Comparison of ENCODE assay signal across 8 cellular contexts in the genomic region with DNA sequence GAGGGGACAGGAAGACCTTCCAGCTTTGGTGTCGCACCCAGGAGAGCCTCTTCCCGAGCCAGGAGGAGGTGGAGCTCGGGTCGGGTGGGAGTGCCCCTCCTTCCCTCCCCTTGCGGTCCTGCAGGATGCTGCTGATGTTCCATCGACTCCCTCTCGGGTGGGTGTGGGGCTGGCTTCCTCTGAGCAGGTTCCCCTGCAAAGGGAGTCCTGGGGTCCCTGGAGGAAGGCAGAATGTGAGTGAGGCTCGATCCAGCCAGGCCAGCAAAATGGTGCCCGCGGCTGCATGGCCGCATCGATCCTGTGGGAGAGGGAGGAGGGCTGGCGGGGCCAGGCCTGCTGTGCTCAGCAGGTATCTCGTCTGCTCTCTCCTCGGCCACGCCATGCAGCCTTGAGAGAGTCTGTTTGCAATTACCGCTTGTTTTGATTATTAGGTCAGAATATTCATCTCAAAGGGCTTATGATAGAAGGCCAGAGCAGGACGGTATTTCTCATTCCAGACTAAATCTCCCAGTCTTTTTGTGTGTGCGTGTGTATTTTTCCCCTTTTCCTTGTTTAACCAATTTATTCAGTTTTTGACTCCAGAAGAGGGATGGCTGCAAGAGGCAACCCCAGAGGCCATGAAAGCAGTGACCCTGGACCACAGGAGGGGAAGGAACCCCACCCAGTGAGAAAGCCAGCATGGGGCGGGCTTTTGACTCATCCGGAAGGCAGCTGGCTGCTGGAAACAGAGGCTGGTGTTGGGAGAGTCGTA.
DNase-seq lines count a peak whose midpoint lies in the region; ATAC-seq and TF ChIP-seq lines count a peak whose summit lies in the region.

No MANE protein-coding gene starts in this region.

- no peak for TF ChIP-seq CTCF in A673 (conservative IDR thresholded peaks at IDR 0.05; ENCODE audit: low read depth, low read length)
- TF ChIP-seq CTCF in IMR-90 (conservative IDR thresholded peaks at IDR 0.05; ENCODE audit: low read depth, low read length) = no peak
- TF ChIP-seq CTCF in thyroid gland (IDR thresholded peaks at IDR 0.05) = no peak

- no peak overlapping the region for H3K4me3 ChIP-seq in A673 (ENCODE audit: low read depth, low read length, poor library complexity, severe bottlenecking)
- H3K4me3 ChIP-seq in IMR-90 (ENCODE audit: insufficient read depth, low read depth, low read length) = no peak overlapping the region
- peak overlapping the region in 1 of 2 experiments; percentile 9 for H3K4me3 ChIP-seq in mesenchymal stem cell (ENCODE audit: insufficient read depth in 1 of 2, low read depth in 1 of 2, low read length in 2 of 2)
- no peak overlapping the region for H3K4me3 ChIP-seq in thyroid gland (replicated peaks in 1 of 3)

- no peaks in the 10 kb centered on the region for H3K36me3 ChIP-seq in A673 (ENCODE audit: insufficient read depth, low read length, poor library complexity, severe bottlenecking)
- no peaks in the 10 kb centered on the region for H3K36me3 ChIP-seq in IMR-90 (ENCODE audit: control insufficient read depth, insufficient read depth, low read length)
- no peaks in the 10 kb centered on the region for H3K36me3 ChIP-seq in mesenchymal stem cell (ENCODE audit: control insufficient read depth in 1 of 2, insufficient read depth in 2 of 2, low read depth in 1 of 2, low read length in 2 of 2)
- no peaks in the 10 kb centered on the region for H3K36me3 ChIP-seq in thyroid gland

- H3K9me3 ChIP-seq in A673 (ENCODE audit: low read depth, low read length, poor library complexity, severe bottlenecking) = no peaks in the 10 kb centered on the region
- no peaks in the 10 kb centered on the region for H3K9me3 ChIP-seq in IMR-90 (ENCODE audit: control insufficient read depth, insufficient read depth, low read length)
- no peaks in the 10 kb centered on the region for H3K9me3 ChIP-seq in mesenchymal stem cell (ENCODE audit: control insufficient read depth, low read length)
- no peaks in the 10 kb centered on the region for H3K9me3 ChIP-seq in thyroid gland

- H2BK120ac ChIP-seq in IMR-90 (ENCODE audit: low read depth, low read length) (peak overlapping the region; percentile 52), mesenchymal stem cell (ENCODE audit: low read depth, low read length) (peak overlapping the region; percentile 84)

- H3K9me1 ChIP-seq in IMR-90 (ENCODE audit: insufficient read depth, low read length) = peaks cover 33% of the 10 kb centered on the region

- ATAC-seq in IMR-90 (ENCODE audit: low read depth) (peak; percentile 94), GM21576 (IDR thresholded peaks at IDR 0.05; ENCODE audit: unreplicated experiment) (no peak)

- POLR2A ChIA-PET in A673 (lab: Charles Lee; ENCODE audit: low non-redundant PET) (interaction anchor here (0.8 kb wide), 1 partner anchor 37 kb away, joined by 3 read pairs; no protein-coding TSS in a partner anchor), IMR-90 (lab: Charles Lee; ENCODE audit: unreplicated experiment) (no interaction called here)
- POLR2A ChIA-PET in activated CD4-positive, alpha-beta memory T cell treated with anti-CD3 and anti-CD28 coated beads for 36 hours (lab: Charles Lee) = no interaction called here

- no peaks in the 10 kb centered on the region for H3K4me1 Mint-ChIP-seq in activated CD4-positive, alpha-beta memory T cell treated with anti-CD3 and anti-CD28 coated beads for 36 hours (ENCODE audit: low read depth)

- H3K27me3 ChIP-seq in A673 (replicated peaks; ENCODE audit: insufficient read depth, low read depth, low read length, poor library complexity) (no peaks in the 10 kb centered on the region), IMR-90 (ENCODE audit: control insufficient read depth, insufficient read depth, low read length) (no peaks in the 10 kb centered on the region; the same call in 1 of the 2 replicates), mesenchymal stem cell (ENCODE audit: control insufficient read depth in 1 of 2, insufficient read depth in 1 of 2, low read length in 2 of 2) (peaks cover 0 to 6% of the 10 kb centered on the region in 2 experiments), thyroid gland (no peaks in the 10 kb centered on the region)

- peaks cover 6% of the 10 kb centered on the region; the same call in 1 of the 2 replicates for H4K20me1 ChIP-seq in IMR-90 (ENCODE audit: insufficient read depth, low read length)

- H3K4me2 ChIP-seq in IMR-90 (ENCODE audit: low read depth, low read length) = no peak overlapping the region
- peak overlapping the region; percentile 29 for H3K4me2 ChIP-seq in mesenchymal stem cell (ENCODE audit: low read length, poor library complexity, severe bottlenecking)

- peak overlapping the region; percentile 11 for H2AK9ac ChIP-seq in IMR-90 (replicated peaks; ENCODE audit: low read depth, low read length, poor library complexity)

- BruUV-seq in A673 (replicated peaks; lab: Mats Ljungman, UMichigan) = no TSS peak
- no TSS peak for BruUV-seq in IMR-90 (replicated peaks; lab: Mats Ljungman, UMichigan)

- in situ Hi-C loops in IMR-90 (cut with MboI; ENCODE audit: low sequenced_read_pairs) = no loop called here

- H3K36me3 Mint-ChIP-seq in activated CD4-positive, alpha-beta memory T cell treated with anti-CD3 and anti-CD28 coated beads for 36 hours = no peaks in the 10 kb centered on the region

- DNase-seq in A673 (ENCODE audit: low spot score) = peak; percentile 44
- peak; percentile 88 for DNase-seq in IMR-90
- peak; percentile 56 for DNase-seq in cerebellar cortex (ENCODE audit: low spot score)
- DNase-seq in mesenchymal stem cell = peak; percentile 91
- DNase-seq in NCI-H526 (lab: John Stamatoyannopoulos, UW) = no peak
- DNase-seq in activated CD4-positive, alpha-beta memory T cell treated with anti-CD3 and anti-CD28 coated beads for 36 hours = no peak
- DNase-seq in thyroid gland = no peak

- H3K9ac ChIP-seq in IMR-90 (ENCODE audit: low read depth, low read length) (no peak overlapping the region), mesenchymal stem cell (ENCODE audit: low read length) (peak overlapping the region; percentile 47)

- no peak overlapping the region for H3K56ac ChIP-seq in IMR-90 (ENCODE audit: extremely low read depth, insufficient read depth, low read length)

- TF ChIP-seq POLR2A in IMR-90 (IDR thresholded peaks at IDR 0.05; ENCODE audit: low read depth, low read length) = no peak
- TF ChIP-seq POLR2A in thyroid gland (IDR thresholded peaks at IDR 0.05) = no peak

- no peak overlapping the region for H3K18ac ChIP-seq in IMR-90 (ENCODE audit: low read depth, low read length)
- peak overlapping the region; percentile 71 to 97 for H3K18ac ChIP-seq in mesenchymal stem cell (ENCODE audit: low read depth in 1 of 2, low read length in 2 of 2)

- dilution Hi-C loops in IMR-90 (cut with HindIII; ENCODE audit: low sequenced_read_pairs, unreplicated experiment) = no loop called here

- H3K9me3 Mint-ChIP-seq in activated CD4-positive, alpha-beta memory T cell treated with anti-CD3 and anti-CD28 coated beads for 36 hours = no peaks in the 10 kb centered on the region

- intact Hi-C loops in A673 (cut with micrococcal nuclease; ENCODE audit: unreplicated experiment) = no loop called here
- intact Hi-C loops in IMR-90 (cut with micrococcal nuclease) = loop anchor here (5.0 kb wide), 1 partner anchor 136 kb away; the partner anchor contains the start of gene ZMIZ1
- intact Hi-C loops in activated CD4-positive, alpha-beta memory T cell treated with anti-CD3 and anti-CD28 coated beads for 36 hours (cut with micrococcal nuclease) = loop anchor here (10.0 kb wide), 1 partner anchor 263 kb away; no protein-coding TSS in a partner anchor
- intact Hi-C loops in thyroid gland (cut with DNase I) = no loop called here

- 87% methylated on average over 3 of the region's 22 CpGs; no CpG with 5 or more reads in 1 of the 2 experiments for WGBS in IMR-90 (ENCODE audit: extremely low coverage in 2 of 2, insufficient read length in 1 of 2), 2 experiments
- WGBS in mesenchymal stem cell = 40% methylated on average over 21 of the region's 22 CpGs
- WGBS in thyroid gland, 2 donors = 66 to 70% methylated on average over 21 to 22 of the region's 22 CpGs

- no peak overlapping the region for H2BK5ac ChIP-seq in IMR-90 (ENCODE audit: low read depth, low read length, poor library complexity, severe bottlenecking)
- peak overlapping the region; percentile 66 for H2BK5ac ChIP-seq in mesenchymal stem cell (ENCODE audit: low read depth, low read length, poor library complexity, severe bottlenecking)

- H2AK5ac ChIP-seq in IMR-90 (ENCODE audit: low read depth, low read length) (peak overlapping the region; percentile 77), mesenchymal stem cell (ENCODE audit: low read length, severe bottlenecking) (peak overlapping the region; percentile 94)

- H4K91ac ChIP-seq in IMR-90 (ENCODE audit: insufficient read depth, low read depth, low read length) (peak overlapping the region; percentile 19; the same call in 1 of the 2 replicates), mesenchymal stem cell (ENCODE audit: low read length) (peak overlapping the region; percentile 28)

- no peak overlapping the region for H4K8ac ChIP-seq in IMR-90 (ENCODE audit: low read depth in 2 of 2, low read length in 2 of 2)
- H4K8ac ChIP-seq in mesenchymal stem cell (ENCODE audit: low read length) = peak overlapping the region; percentile 81

- H2BK12ac ChIP-seq in mesenchymal stem cell (ENCODE audit: low read length in 2 of 2) = peak overlapping the region; percentile 86 to 97

- H3K14ac ChIP-seq in IMR-90 (replicated peaks; ENCODE audit: low read depth, low read length) (no peak overlapping the region), mesenchymal stem cell (ENCODE audit: low read length in 2 of 2) (peak overlapping the region in 1 of 2 experiments; percentile 86)

- H3K27me3 Mint-ChIP-seq in activated CD4-positive, alpha-beta memory T cell treated with anti-CD3 and anti-CD28 coated beads for 36 hours = no peaks in the 10 kb centered on the region

- H3K27ac Mint-ChIP-seq in activated CD4-positive, alpha-beta memory T cell treated with anti-CD3 and anti-CD28 coated beads for 36 hours = no peak overlapping the region

- no peak overlapping the region for H4K5ac ChIP-seq in IMR-90 (ENCODE audit: low read depth, low read length)

- TF ChIP-seq RAD21 in IMR-90 (IDR thresholded peaks at IDR 0.05; ENCODE audit: low read length) = 0 out of 2 replicates have a peak, but pooled peaks have one; percentile 20

- CTCF ChIA-PET in A673 (lab: Charles Lee) = no interaction called here
- CTCF ChIA-PET in IMR-90 (lab: Yijun Ruan, JAX) = interaction anchor here (0.6 kb wide), 1 partner anchor 481 kb away, joined by 3 read pairs; no protein-coding TSS in a partner anchor
- CTCF ChIA-PET in activated CD4-positive, alpha-beta memory T cell treated with anti-CD3 and anti-CD28 coated beads for 36 hours (lab: Charles Lee) = no interaction called here

- no peaks in the 10 kb centered on the region for H3K4me1 ChIP-seq in A673 (ENCODE audit: insufficient read depth, low read length, poor library complexity, severe bottlenecking)
- H3K4me1 ChIP-seq in IMR-90 (ENCODE audit: control insufficient read depth, insufficient read depth, low read length) = peaks cover 20% of the 10 kb centered on the region
- peaks cover 40% of the 10 kb centered on the region for H3K4me1 ChIP-seq in mesenchymal stem cell (ENCODE audit: control insufficient read depth, insufficient read depth, low read depth, low read length)
- H3K4me1 ChIP-seq in thyroid gland = peaks cover 12 to 33% of the 10 kb centered on the region in 2 donors

- no peak overlapping the region for H3K4me3 Mint-ChIP-seq in activated CD4-positive, alpha-beta memory T cell treated with anti-CD3 and anti-CD28 coated beads for 36 hours

- H3K4ac ChIP-seq in IMR-90 (ENCODE audit: low read depth, low read length) (peak overlapping the region; percentile 62), mesenchymal stem cell (ENCODE audit: low read depth in 1 of 2, low read length in 2 of 2) (peak overlapping the region; percentile 29 to 75)

- H3K23ac ChIP-seq in IMR-90 (ENCODE audit: low read depth, low read length) (no peak overlapping the region), mesenchymal stem cell (ENCODE audit: low read length in 2 of 2) (no peak overlapping the region)

- peak overlapping the region; percentile 8 for H2BK20ac ChIP-seq in IMR-90 (ENCODE audit: low read depth, low read length)

- H2BK15ac ChIP-seq in IMR-90 (ENCODE audit: low read depth, low read length) (no peak overlapping the region; the same call in 2 of the 3 replicates), mesenchymal stem cell (ENCODE audit: low read depth, poor library complexity, severe bottlenecking) (peak overlapping the region; percentile 73)

- peak overlapping the region; percentile 74 for H2AFZ ChIP-seq in IMR-90 (replicated peaks; ENCODE audit: low read length, poor library complexity)
- peak overlapping the region; percentile 20 for H2AFZ ChIP-seq in mesenchymal stem cell (ENCODE audit: low read depth, low read length)

- H3K27ac ChIP-seq in A673 (ENCODE audit: low read depth, low read length, poor library complexity, severe bottlenecking) = no peak overlapping the region
- 0 out of 2 replicates have a peak overlapping the region, but pooled peaks have one; percentile 2 for H3K27ac ChIP-seq in IMR-90 (ENCODE audit: insufficient read depth, low read length)
- H3K27ac ChIP-seq in mesenchymal stem cell (ENCODE audit: low read length, poor library complexity, severe bottlenecking) = peak overlapping the region; percentile 87
- no peak overlapping the region for H3K27ac ChIP-seq in thyroid gland

- H3K79me1 ChIP-seq in IMR-90 (ENCODE audit: low read depth in 1 of 2, low read length in 2 of 2) (no peaks in the 10 kb centered on the region), mesenchymal stem cell (replicated peaks; ENCODE audit: low read length, poor library complexity, severe bottlenecking) (no peaks in the 10 kb centered on the region)

Comparison
In these comparisons a context has a peak if more than half of its experiments do, and no peak if none do; other contexts are left out.
1. DNase-seq: peak in A673 (single experiment), IMR-90 (single experiment), cerebellar cortex (single experiment) and mesenchymal stem cell (single experiment); none in NCI-H526 (0 of 2), activated CD4-positive, alpha-beta memory T cell treated with anti-CD3 and anti-CD28 coated beads for 36 hours (single experiment) and thyroid gland (0 of 2).
2. H3K27ac ChIP-seq: peak in IMR-90 (single experiment) and mesenchymal stem cell (single experiment); none in A673 (single experiment) and thyroid gland (0 of 3).
3. intact Hi-C loops: an anchor here in IMR-90 (5.0 kb wide) and activated CD4-positive, alpha-beta memory T cell treated with anti-CD3 and anti-CD28 coated beads for 36 hours (10.0 kb wide); none called in A673 and thyroid gland.